In the genomic region with DNA sequence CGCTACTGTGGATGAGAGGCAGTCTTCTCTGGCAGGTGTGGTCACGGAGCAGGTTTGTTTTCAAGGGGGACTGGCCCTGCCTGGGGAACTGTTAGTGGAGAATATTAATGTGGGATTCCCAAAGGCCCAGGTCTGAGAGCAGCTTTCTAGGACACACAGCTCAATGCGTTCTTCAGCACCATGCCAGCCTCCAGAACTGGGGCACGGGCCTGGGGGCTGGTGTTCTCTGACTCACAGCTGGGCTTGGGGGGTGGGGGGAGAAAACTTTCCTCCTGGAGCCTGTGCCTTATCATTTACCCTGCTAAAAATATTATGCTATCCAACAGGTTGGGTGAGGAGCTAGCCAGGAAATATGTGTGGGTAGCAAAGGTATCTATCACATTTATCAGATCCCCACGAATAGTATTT, we compare ENCODE assay signal across 23 cellular contexts. TPM values are rescaled to one million over a fixed set of nuclear protein-coding genes. Genes with fewer than 3 reads are reported as not detected.
"Had no signal": no experiment of that assay in that cellular context is flagged by ENCODE, and none has a peak within 500 bp of the region (broad histone marks: within the 10 kb centered on the region; RNA-seq: fewer than 3 reads in every experiment).

No MANE protein-coding gene starts in this region.

- H3K4me1 ChIP-seq: gastrocnemius medialis, parathyroid adenoma had no signal

- H3K9me3 Mint-ChIP-seq: activated naive CD8-positive, alpha-beta T cell treated with anti-CD3 and anti-CD28 coated beads for 36 hours; activated T-cell treated with anti-CD3 and anti-CD28 coated beads, Interleukin-2, amount 50 U/mL, for 72 hours; stimulated activated memory B cell treated with anti-CD40 and anti-IgM and Interleukin-4, amounts not matched to agents 10 μg/mL and 1 μg/mL and 100 μg/mL, for 72 hours; T-helper 1 cell treated with Interleukin-12 subunit alpha and Interleukin-12 subunit beta and Interleukin-4 antibody, amounts not matched to agents 30 μg/mL and 1 μg/mL, for 36 hours had no signal

- H3K4me3 Mint-ChIP-seq: activated naive CD8-positive, alpha-beta T cell treated with anti-CD3 and anti-CD28 coated beads for 36 hours; activated T-cell treated with anti-CD3 and anti-CD28 coated beads, Interleukin-2, amount 50 U/mL, for 72 hours; brain; stimulated activated memory B cell treated with anti-CD40 and anti-IgM and Interleukin-4, amounts not matched to agents 10 μg/mL and 1 μg/mL and 100 μg/mL, for 72 hours; T-helper 1 cell treated with Interleukin-12 subunit alpha and Interleukin-12 subunit beta and Interleukin-4 antibody, amounts not matched to agents 30 μg/mL and 1 μg/mL, for 36 hours had no signal

- H3K36me3 Mint-ChIP-seq: activated naive CD8-positive, alpha-beta T cell treated with anti-CD3 and anti-CD28 coated beads for 36 hours; brain; stimulated activated memory B cell treated with anti-CD40 and anti-IgM and Interleukin-4, amounts not matched to agents 10 μg/mL and 1 μg/mL and 100 μg/mL, for 72 hours had no signal

- H3K27ac ChIP-seq: gastrocnemius medialis, heart left ventricle, left ventricle myocardium inferior, parathyroid adenoma, spleen had no signal

- H3K27ac Mint-ChIP-seq: activated naive CD8-positive, alpha-beta T cell treated with anti-CD3 and anti-CD28 coated beads for 36 hours; activated T-cell treated with anti-CD3 and anti-CD28 coated beads, Interleukin-2, amount 50 U/mL, for 72 hours; stimulated activated memory B cell treated with anti-CD40 and anti-IgM and Interleukin-4, amounts not matched to agents 10 μg/mL and 1 μg/mL and 100 μg/mL, for 72 hours; T-helper 1 cell treated with Interleukin-12 subunit alpha and Interleukin-12 subunit beta and Interleukin-4 antibody, amounts not matched to agents 30 μg/mL and 1 μg/mL, for 36 hours had no signal

- ATAC-seq: activated CD4-positive, CD25-positive, alpha-beta regulatory T cell treated with anti-CD3 and anti-CD28 coated beads, Interleukin-2, amount 50 U/mL, for 24 hours; activated T-cell treated with anti-CD3 and anti-CD28 coated beads, Interleukin-2, amount 50 U/mL, for 72 hours; esophagus mucosa; gastrocnemius medialis; heart left ventricle; stimulated activated memory B cell treated with anti-CD40 and anti-IgM and Interleukin-4, amounts not matched to agents 10 μg/mL and 1 μg/mL and 100 μg/mL, for 72 hours had no signal

- H3K36me3 ChIP-seq: gastrocnemius medialis, heart left ventricle, left ventricle myocardium inferior, spleen had no signal

- DNase-seq: activated CD4-positive, alpha-beta T cell treated with anti-CD3 and anti-CD28 coated beads, Interleukin-2, amount 50 U/mL, for 1 hour; activated CD8-positive, alpha-beta memory T cell treated with anti-CD3 and anti-CD28 coated beads for 24 hours; activated gamma-delta T cell treated with Interleukin-2 at 50 U/mL for 16 hours; activated naive CD8-positive, alpha-beta T cell treated with anti-CD3 and anti-CD28 coated beads for 36 hours; activated T-cell treated with anti-CD3 and anti-CD28 coated beads, Interleukin-2, amount 50 U/mL, for 72 hours; amygdala; cerebellar nuclear complex; cortex of kidney; effector CD4-positive, alpha-beta T cell; gastrocnemius medialis; kidney glomerular epithelial cell; left ventricle myocardium inferior; mammary epithelial cell; spleen; stimulated activated CD4-positive, alpha-beta T cell treated with anti-CD3 and anti-CD28 coated beads, Interleukin-4, amount 100 ng/mL, for 4 hours had no signal

- H3K4me3 ChIP-seq: gastrocnemius medialis, heart left ventricle, left ventricle myocardium inferior, spleen had no signal

- H3K9me3 ChIP-seq: gastrocnemius medialis, heart left ventricle, left ventricle myocardium inferior, spleen had no signal

RNA-seq across cellular contexts. Expression of a gene that starts 13.5 kb away (rescaled TPM):
- total RNA-seq: esophagus mucosa, gastrocnemius medialis, heart left ventricle, left ventricle myocardium inferior, mammary epithelial cell, mononuclear cell, spleen had no signal
